26 cellular contexts compared by ENCODE assay signal in the genomic region with DNA sequence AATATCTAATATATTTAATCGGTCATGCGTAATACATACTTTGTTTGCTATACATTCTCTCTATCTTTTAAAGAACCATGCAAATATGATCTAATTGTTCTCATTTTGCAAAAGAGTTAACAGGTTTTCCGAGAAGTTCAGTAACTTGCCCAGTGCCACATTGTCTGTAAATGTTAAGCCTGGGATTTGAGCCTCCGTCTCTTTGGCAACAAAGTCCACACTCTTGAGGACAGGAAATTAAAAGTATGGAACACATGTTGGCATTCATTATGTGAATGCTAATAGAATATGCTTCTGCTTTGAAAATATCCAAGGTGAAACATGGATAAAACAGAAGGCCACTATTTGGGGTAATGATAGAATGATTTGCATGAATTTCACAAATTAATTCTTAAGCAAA.
"Had no signal": no experiment of that assay in that cellular context is flagged by ENCODE, and none has a peak within 500 bp of the region (broad histone marks: within the 10 kb centered on the region; RNA-seq: fewer than 3 reads in every experiment).

No MANE protein-coding gene starts in this region.

- DNase-seq: naive thymus-derived CD8-positive, alpha-beta T cell; nephron progenitor cell; pancreas; psoas muscle; right cardiac atrium; right lobe of liver; sigmoid colon; small intestine; stimulated activated CD4-positive, alpha-beta T cell treated with anti-CD3 and anti-CD28 coated beads, Interleukin-15, amount 100 ng/mL, for 24 hours; stimulated activated CD4-positive, alpha-beta T cell treated with anti-CD3 and anti-CD28 coated beads, Interleukin-2, amount 100 ng/mL, for 24 hours; stimulated activated CD4-positive, alpha-beta T cell treated with anti-CD3 and anti-CD28 coated beads, Interleukin-2, amount 100 ng/mL, for 48 hours; stimulated activated CD4-positive, alpha-beta T cell treated with anti-CD3 and anti-CD28 coated beads, Interleukin-4, amount 100 ng/mL, for 24 hours; stimulated activated naive B cell treated with anti-CD40 and anti-IgM and Interleukin-4, amounts not matched to agents 10 μg/mL and 1 μg/mL and 100 μg/mL, for 72 hours; stimulated activated naive CD4-positive, alpha-beta T cell treated with Interleukin-2 at 50 U/mL for 16 hours; stomach; thyroid gland; trophoblast cell; upper lobe of left lung had no signal

- H3K27ac ChIP-seq: neutrophil, pancreas, psoas muscle, right lobe of liver, sigmoid colon, stomach, thoracic aorta, thyroid gland, tibial nerve, upper lobe of left lung, vagina had no signal

- H3K4me1 ChIP-seq: pancreas, psoas muscle, sigmoid colon, stomach, thyroid gland, tibial nerve, upper lobe of left lung, vagina had no signal

- H3K27me3 Mint-ChIP-seq: naive thymus-derived CD8-positive, alpha-beta T cell; natural killer cell treated with Interleukin-12 subunit alpha and Interleukin-12 subunit beta and Interleukin-15 and Interleukin-18, amount 100 ng/mL, for 72 hours; stimulated activated naive B cell treated with anti-CD40 and anti-IgM and Interleukin-4, amounts not matched to agents 10 μg/mL and 1 μg/mL and 100 μg/mL, for 72 hours; stimulated activated naive CD8-positive, alpha-beta T cell treated with anti-CD3 and anti-CD28 coated beads, Interleukin-15, Interleukin-2, amounts not matched to agents 100 ng/mL and 50 ng/mL, for 24 hours had no signal

- H3K9me3 Mint-ChIP-seq: nephron progenitor cell; neural crest cell; stimulated activated naive B cell treated with anti-CD40 and anti-IgM and Interleukin-4, amounts not matched to agents 10 μg/mL and 1 μg/mL and 100 μg/mL, for 72 hours; stimulated activated naive CD8-positive, alpha-beta T cell treated with anti-CD3 and anti-CD28 coated beads, Interleukin-15, Interleukin-2, amounts not matched to agents 100 ng/mL and 50 ng/mL, for 24 hours had no signal

- H3K9me3 ChIP-seq: neutrophil, pancreas, psoas muscle, right lobe of liver, sigmoid colon, stomach, thoracic aorta, thyroid gland, tibial nerve, upper lobe of left lung, vagina had no signal

- H3K4me3 Mint-ChIP-seq: naive thymus-derived CD8-positive, alpha-beta T cell; natural killer cell treated with Interleukin-12 subunit alpha and Interleukin-12 subunit beta and Interleukin-15 and Interleukin-18, amount 100 ng/mL, for 72 hours; nephron progenitor cell; neural crest cell; stimulated activated effector memory CD8-positive, alpha-beta T cell treated with anti-CD3 and anti-CD28 coated beads, Interleukin-12 subunit alpha, Interleukin-12 subunit beta, amount 100 ng/mL, for 72 hours; stimulated activated naive B cell treated with anti-CD40 and anti-IgM and Interleukin-4, amounts not matched to agents 10 μg/mL and 1 μg/mL and 100 μg/mL, for 72 hours; stimulated activated naive CD8-positive, alpha-beta T cell treated with anti-CD3 and anti-CD28 coated beads, Interleukin-15, Interleukin-2, amounts not matched to agents 100 ng/mL and 50 ng/mL, for 24 hours had no signal

- H3K36me3 ChIP-seq: neutrophil, pancreas, right lobe of liver, sigmoid colon, stomach, thoracic aorta, thyroid gland, tibial nerve, upper lobe of left lung, vagina had no signal

- H3K4me3 ChIP-seq: pancreas, psoas muscle, right lobe of liver, sigmoid colon, stomach, thoracic aorta, thyroid gland, tibial nerve, upper lobe of left lung, vagina had no signal

- H3K36me3 Mint-ChIP-seq: naive thymus-derived CD8-positive, alpha-beta T cell; natural killer cell treated with Interleukin-12 subunit alpha and Interleukin-12 subunit beta and Interleukin-15 and Interleukin-18, amount 100 ng/mL, for 72 hours; stimulated activated effector memory CD8-positive, alpha-beta T cell treated with anti-CD3 and anti-CD28 coated beads, Interleukin-12 subunit alpha, Interleukin-12 subunit beta, amount 100 ng/mL, for 72 hours; stimulated activated naive B cell treated with anti-CD40 and anti-IgM and Interleukin-4, amounts not matched to agents 10 μg/mL and 1 μg/mL and 100 μg/mL, for 72 hours had no signal

- H3K4me1 Mint-ChIP-seq: naive thymus-derived CD8-positive, alpha-beta T cell; nephron progenitor cell; neural crest cell; stimulated activated effector memory CD8-positive, alpha-beta T cell treated with anti-CD3 and anti-CD28 coated beads, Interleukin-12 subunit alpha, Interleukin-12 subunit beta, amount 100 ng/mL, for 72 hours; stimulated activated naive B cell treated with anti-CD40 and anti-IgM and Interleukin-4, amounts not matched to agents 10 μg/mL and 1 μg/mL and 100 μg/mL, for 72 hours had no signal

- ATAC-seq: naive thymus-derived CD8-positive, alpha-beta T cell; natural killer cell treated with Interleukin-12 subunit alpha and Interleukin-12 subunit beta and Interleukin-15 and Interleukin-18, amount 100 ng/mL, for 72 hours; pancreas; psoas muscle; right cardiac atrium; right lobe of liver; stimulated activated effector memory CD8-positive, alpha-beta T cell treated with anti-CD3 and anti-CD28 coated beads, Interleukin-12 subunit alpha, Interleukin-12 subunit beta, amount 100 ng/mL, for 72 hours; stimulated activated naive B cell treated with anti-CD40 and anti-IgM and Interleukin-4, amounts not matched to agents 10 μg/mL and 1 μg/mL and 100 μg/mL, for 72 hours had no signal

- H3K27ac Mint-ChIP-seq: naive thymus-derived CD8-positive, alpha-beta T cell; natural killer cell treated with Interleukin-12 subunit alpha and Interleukin-12 subunit beta and Interleukin-15 and Interleukin-18, amount 100 ng/mL, for 72 hours; nephron progenitor cell; stimulated activated effector memory CD8-positive, alpha-beta T cell treated with anti-CD3 and anti-CD28 coated beads, Interleukin-12 subunit alpha, Interleukin-12 subunit beta, amount 100 ng/mL, for 72 hours; stimulated activated naive B cell treated with anti-CD40 and anti-IgM and Interleukin-4, amounts not matched to agents 10 μg/mL and 1 μg/mL and 100 μg/mL, for 72 hours; stimulated activated naive CD8-positive, alpha-beta T cell treated with anti-CD3 and anti-CD28 coated beads, Interleukin-15, Interleukin-2, amounts not matched to agents 100 ng/mL and 50 ng/mL, for 24 hours had no signal

- H3K27me3 ChIP-seq: neutrophil, pancreas, sigmoid colon, stomach, thyroid gland, tibial nerve, upper lobe of left lung, vagina had no signal
